ENCODE assay signal across 14 cellular contexts in genomic region chr5:120252839-120253238, GRCh38.
A peak's percentile ranks its signal among the peaks of the same experiment; 100 is the strongest.
DNase-seq lines count a peak whose midpoint lies in the region; ATAC-seq and TF ChIP-seq lines count a peak whose summit lies in the region.
"Had no signal": no experiment of that assay in that cellular context is flagged by ENCODE, and none has a peak within 500 bp of the region (broad histone marks: within the 10 kb centered on the region; RNA-seq: fewer than 3 reads in every experiment).

No MANE protein-coding gene starts in this region.

- no peak for ATAC-seq in HG03571 (IDR thresholded peaks at IDR 0.05; ENCODE audit: unreplicated experiment)
- ATAC-seq: right cardiac atrium; stimulated activated naive CD8-positive, alpha-beta T cell treated with anti-CD3 and anti-CD28 coated beads, Interleukin-15, Interleukin-2, amounts not matched to agents 100 U/mL and 50 U/mL, for 24 hours had no signal

- H3K27me3 Mint-ChIP-seq in activated CD4-positive, alpha-beta memory T cell treated with anti-CD3 and anti-CD28 coated beads for 36 hours = no peaks in the 10 kb centered on the region

- H3K9me3 Mint-ChIP-seq in activated CD4-positive, alpha-beta memory T cell treated with anti-CD3 and anti-CD28 coated beads for 36 hours = no peaks in the 10 kb centered on the region
- H3K9me3 Mint-ChIP-seq: neural crest cell had no signal

- DNase-seq in Caki2 (ENCODE audit: low read depth) (peak; percentile 3), M059J (ENCODE audit: low read depth) (peak; percentile 60), NCI-H774 (lab: John Stamatoyannopoulos, UW) (peak; percentile 69), choroid plexus epithelial cell (ENCODE audit: low read depth) (peak; percentile 19), NAMALWA (ENCODE audit: low spot score) (no peak)
- no peak for DNase-seq in activated CD4-positive, alpha-beta memory T cell treated with anti-CD3 and anti-CD28 coated beads for 36 hours
- no peak for DNase-seq in stimulated activated CD4-positive, alpha-beta T cell treated with anti-CD3 and anti-CD28 coated beads, Interleukin-1b, Interleukin-23, amount 100 ng/mL, for 48 hours
- DNase-seq: activated naive CD4-positive, alpha-beta T cell treated with Interleukin-2 at 50 U/mL for 16 hours; central memory CD4-positive, alpha-beta T cell; right cardiac atrium; stimulated activated naive CD8-positive, alpha-beta T cell treated with anti-CD3 and anti-CD28 coated beads, Interleukin-15, Interleukin-2, amounts not matched to agents 100 U/mL and 50 U/mL, for 24 hours had no signal

- intact Hi-C loops in activated CD4-positive, alpha-beta memory T cell treated with anti-CD3 and anti-CD28 coated beads for 36 hours (cut with micrococcal nuclease) = no loop called here

- TF ChIP-seq CTCF in choroid plexus epithelial cell (conservative IDR thresholded peaks at IDR 0.05; ENCODE audit: low read depth, low read length) = no peak

- no peak overlapping the region for H3K4me3 ChIP-seq in choroid plexus epithelial cell (ENCODE audit: low read depth, low read length)
- H3K4me3 ChIP-seq: BLaER1 treated with 17β-estradiol and CSF1 and Interleukin-3, amounts not matched to agents 10 nM and 100 nM had no signal

- no peak overlapping the region for H3K4me3 Mint-ChIP-seq in activated CD4-positive, alpha-beta memory T cell treated with anti-CD3 and anti-CD28 coated beads for 36 hours
- H3K4me3 Mint-ChIP-seq: neural crest cell had no signal

- no peak overlapping the region for H3K27ac Mint-ChIP-seq in activated CD4-positive, alpha-beta memory T cell treated with anti-CD3 and anti-CD28 coated beads for 36 hours

- no peaks in the 10 kb centered on the region for H3K4me1 Mint-ChIP-seq in activated CD4-positive, alpha-beta memory T cell treated with anti-CD3 and anti-CD28 coated beads for 36 hours (ENCODE audit: low read depth)

- CTCF ChIA-PET in activated CD4-positive, alpha-beta memory T cell treated with anti-CD3 and anti-CD28 coated beads for 36 hours (lab: Charles Lee) = no interaction called here

- in situ Hi-C loops in Caki2 (cut with HindIII; ENCODE audit: low pct_unique_long_range_greater_than_20kb, low sequenced_read_pairs) = no loop called here

- POLR2A ChIA-PET in activated CD4-positive, alpha-beta memory T cell treated with anti-CD3 and anti-CD28 coated beads for 36 hours (lab: Charles Lee) = no interaction called here

- H3K36me3 Mint-ChIP-seq in activated CD4-positive, alpha-beta memory T cell treated with anti-CD3 and anti-CD28 coated beads for 36 hours = no peaks in the 10 kb centered on the region

Comparison
In these comparisons a context has a peak if more than half of its experiments do, and no peak if none do; other contexts are left out.
1. DNase-seq: peak in Caki2 (single experiment), M059J (single experiment), NCI-H774 (single experiment) and choroid plexus epithelial cell (single experiment); none in activated CD4-positive, alpha-beta memory T cell treated with anti-CD3 and anti-CD28 coated beads for 36 hours (single experiment), stimulated activated CD4-positive, alpha-beta T cell treated with anti-CD3 and anti-CD28 coated beads, Interleukin-1b, Interleukin-23, amount 100 ng/mL, for 48 hours (single experiment) and NAMALWA (single experiment).